16 cellular contexts compared by ENCODE assay signal in the genomic region with DNA sequence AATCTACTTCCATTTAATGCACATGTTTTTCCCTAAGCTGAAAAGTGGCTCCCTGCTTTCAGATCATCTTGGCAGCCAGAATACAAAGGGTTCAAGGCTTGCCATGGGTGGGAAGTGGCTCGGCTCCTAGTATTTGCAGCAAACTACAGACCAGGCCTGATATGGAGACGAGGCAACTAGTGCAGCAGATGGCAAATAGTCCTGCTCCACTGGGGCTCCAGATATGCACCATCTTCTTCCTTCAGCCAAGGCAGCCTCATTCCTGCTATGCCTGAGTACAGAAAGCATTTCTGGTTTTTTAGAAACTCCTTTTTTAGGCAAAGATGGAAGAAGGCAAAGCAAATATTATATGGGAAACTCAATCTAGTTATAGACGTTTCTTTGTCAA.
"Had no signal": no experiment of that assay in that cellular context is flagged by ENCODE, and none has a peak within 500 bp of the region (broad histone marks: within the 10 kb centered on the region; RNA-seq: fewer than 3 reads in every experiment).

No MANE protein-coding gene starts in this region.

- H3K4me3 Mint-ChIP-seq: memory B cell; natural killer cell treated with Interleukin-12 subunit alpha and Interleukin-12 subunit beta and Interleukin-15 and Interleukin-18, amount 100 ng/mL, for 72 hours; type B pancreatic cell had no signal

- H3K27ac Mint-ChIP-seq: memory B cell; natural killer cell treated with Interleukin-12 subunit alpha and Interleukin-12 subunit beta and Interleukin-15 and Interleukin-18, amount 100 ng/mL, for 72 hours; progenitor cell of endocrine pancreas; type B pancreatic cell had no signal

- H3K9me3 Mint-ChIP-seq: memory B cell; natural killer cell treated with Interleukin-12 subunit alpha and Interleukin-12 subunit beta and Interleukin-15 and Interleukin-18, amount 100 ng/mL, for 72 hours; type B pancreatic cell had no signal

- DNase-seq: effector CD8-positive, alpha-beta T cell; gastrocnemius medialis; kidney; left cardiac atrium; left ventricle myocardium inferior; lower lobe of right lung; midbrain; occipital lobe; right cardiac atrium; small intestine; stimulated activated CD4-positive, alpha-beta T cell treated with anti-CD3 and anti-CD28 coated beads, Interleukin-12 subunit alpha, Interleukin-12 subunit beta, amount 100 ng/mL, for 4 hours; stimulated activated naive CD4-positive, alpha-beta T cell treated with Interleukin-2 at 50 U/mL for 16 hours had no signal

- H3K36me3 Mint-ChIP-seq: natural killer cell treated with Interleukin-12 subunit alpha and Interleukin-12 subunit beta and Interleukin-15 and Interleukin-18, amount 100 ng/mL, for 72 hours had no signal

- H3K27me3 Mint-ChIP-seq: memory B cell; natural killer cell treated with Interleukin-12 subunit alpha and Interleukin-12 subunit beta and Interleukin-15 and Interleukin-18, amount 100 ng/mL, for 72 hours; progenitor cell of endocrine pancreas; type B pancreatic cell had no signal
